Comparison of ENCODE assay signal across 23 cellular contexts in the genomic region with DNA sequence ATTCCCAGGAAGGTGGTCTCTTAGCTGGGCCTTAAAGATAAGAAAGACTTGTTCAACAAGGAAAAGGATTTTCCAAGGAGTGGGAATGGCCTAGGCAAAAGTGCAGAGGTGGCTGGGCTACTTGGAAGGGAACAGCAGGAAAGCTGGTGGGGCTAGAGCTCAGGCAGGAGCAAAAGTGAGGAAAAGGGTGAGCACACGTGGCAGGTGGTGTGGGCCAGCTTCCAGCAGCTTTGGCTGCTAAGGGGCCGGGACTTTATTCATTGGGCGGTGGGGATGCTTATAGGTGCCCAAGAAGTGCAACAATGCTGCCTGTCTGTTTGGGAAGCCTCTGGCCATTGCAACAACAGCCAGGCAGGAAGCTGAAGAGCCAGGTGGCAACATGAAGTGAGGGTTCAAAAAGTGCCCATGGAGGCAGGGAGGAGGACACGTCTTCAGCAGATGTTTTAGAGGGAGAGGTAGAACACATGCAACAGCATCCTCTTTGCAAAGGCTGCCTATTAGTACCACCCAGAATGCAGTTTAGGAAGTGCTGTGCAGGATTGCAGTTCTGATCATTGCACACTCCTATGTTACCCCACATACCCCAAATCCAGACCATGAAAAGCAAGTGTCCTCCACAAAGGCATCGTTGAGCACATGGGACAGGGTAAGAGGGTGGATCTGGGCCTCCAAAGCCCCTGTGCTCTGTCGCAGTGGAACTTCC. TPM values are rescaled to one million over a fixed set of nuclear protein-coding genes. Genes with fewer than 3 reads are reported as not detected.
"Had no signal": no experiment of that assay in that cellular context is flagged by ENCODE, and none has a peak within 500 bp of the region (broad histone marks: within the 10 kb centered on the region; RNA-seq: fewer than 3 reads in every experiment).

No MANE protein-coding gene starts in this region.

- H2AFZ ChIP-seq: PC-9 had no signal

- H3K36me3 ChIP-seq: brain microvascular endothelial cell, cardiac muscle cell had no signal

- H3K36me3 Mint-ChIP-seq: activated CD4-positive, alpha-beta memory T cell treated with anti-CD3 and anti-CD28 coated beads for 36 hours; activated naive CD8-positive, alpha-beta T cell had no signal

- H3K4me1 Mint-ChIP-seq: activated CD4-positive, alpha-beta T cell treated with anti-CD3 and anti-CD28 coated beads, Interleukin-2, amount 10 ng/mL, durations not matched to agents 7 days and 5 days; activated T-helper 17 cell treated with anti-CD3 and anti-CD28 coated beads, Interleukin-2, amount 50 U/mL, for 72 hours had no signal

- DNase-seq: activated CD4-positive, alpha-beta memory T cell treated with anti-CD3 and anti-CD28 coated beads for 36 hours; activated CD4-positive, alpha-beta T cell treated with anti-CD3 and anti-CD28 coated beads, Interleukin-2, amount 10 ng/mL, durations not matched to agents 7 days and 5 days; activated CD4-positive, CD25-positive, alpha-beta regulatory T cell; activated CD8-positive, alpha-beta memory T cell treated with anti-CD3 and anti-CD28 coated beads for 24 hours; activated gamma-delta T cell; activated naive CD4-positive, alpha-beta T cell treated with anti-CD3 and anti-CD28 coated beads for 36 hours; activated T-cell treated with anti-CD3 and anti-CD28 coated beads, Interleukin-2, amount 50 U/mL, for 4 hours; brain microvascular endothelial cell; Karpas-422; MM.1S; NCI-H1105 treated with DMSO at 0.1 percent for 48 hours; NCI-H1436 treated with DMSO at 0.1 percent for 48 hours; NCI-H187; NCI-H2081; NCI-H446; NCI-H524; T-helper 17 cell; T-helper 9 cell had no signal

- H3K27ac Mint-ChIP-seq: activated CD4-positive, alpha-beta memory T cell treated with anti-CD3 and anti-CD28 coated beads for 36 hours; activated CD4-positive, alpha-beta T cell treated with anti-CD3 and anti-CD28 coated beads, Interleukin-2, amount 10 ng/mL, durations not matched to agents 7 days and 5 days; activated naive CD4-positive, alpha-beta T cell treated with anti-CD3 and anti-CD28 coated beads for 36 hours; activated naive CD8-positive, alpha-beta T cell; activated T-helper 17 cell treated with anti-CD3 and anti-CD28 coated beads, Interleukin-2, amount 50 U/mL, for 72 hours; T-helper 17 cell had no signal

- ATAC-seq: activated T-cell treated with anti-CD3 and anti-CD28 coated beads, Interleukin-2, amount 50 U/mL, for 4 hours; activated T-helper 17 cell treated with anti-CD3 and anti-CD28 coated beads, Interleukin-2, amount 50 U/mL, for 72 hours; K562; T-helper 17 cell had no signal

- H3K27me3 ChIP-seq: brain microvascular endothelial cell, cardiac muscle cell had no signal

- H3K27ac ChIP-seq: brain microvascular endothelial cell, cardiac muscle cell, PC-9 had no signal

- H3K4me2 ChIP-seq: PC-9 had no signal

- H3K4me3 Mint-ChIP-seq: activated CD4-positive, alpha-beta memory T cell treated with anti-CD3 and anti-CD28 coated beads for 36 hours; activated CD4-positive, alpha-beta T cell treated with anti-CD3 and anti-CD28 coated beads, Interleukin-2, amount 10 ng/mL, durations not matched to agents 7 days and 5 days; activated naive CD4-positive, alpha-beta T cell treated with anti-CD3 and anti-CD28 coated beads for 36 hours; activated naive CD8-positive, alpha-beta T cell; activated T-cell treated with anti-CD3 and anti-CD28 coated beads, Interleukin-2, amount 50 U/mL, for 4 hours; activated T-helper 17 cell treated with anti-CD3 and anti-CD28 coated beads, Interleukin-2, amount 50 U/mL, for 72 hours; T-helper 17 cell had no signal

- H3K4me3 ChIP-seq: cardiac muscle cell, K562, PC-9 had no signal

- H3K9me3 Mint-ChIP-seq: activated CD4-positive, alpha-beta memory T cell treated with anti-CD3 and anti-CD28 coated beads for 36 hours; activated CD4-positive, alpha-beta T cell treated with anti-CD3 and anti-CD28 coated beads, Interleukin-2, amount 10 ng/mL, durations not matched to agents 7 days and 5 days; activated naive CD4-positive, alpha-beta T cell treated with anti-CD3 and anti-CD28 coated beads for 36 hours; activated T-cell treated with anti-CD3 and anti-CD28 coated beads, Interleukin-2, amount 50 U/mL, for 4 hours; activated T-helper 17 cell treated with anti-CD3 and anti-CD28 coated beads, Interleukin-2, amount 50 U/mL, for 72 hours had no signal

RNA-seq across cellular contexts. Expression of a gene that starts 13.8 kb away (rescaled TPM):
- total RNA-seq: activated CD4-positive, alpha-beta memory T cell treated with anti-CD3 and anti-CD28 coated beads for 36 hours; activated CD4-positive, alpha-beta T cell treated with anti-CD3 and anti-CD28 coated beads, Interleukin-2, amount 10 ng/mL, durations not matched to agents 7 days and 5 days; activated naive CD4-positive, alpha-beta T cell treated with anti-CD3 and anti-CD28 coated beads for 36 hours; activated T-helper 17 cell treated with anti-CD3 and anti-CD28 coated beads, Interleukin-2, amount 50 U/mL, for 72 hours; cardiac muscle cell; T-helper 17 cell had no signal
- polyA plus RNA-seq: K562 had no signal
